Comparison of ENCODE assay signal across 14 cellular contexts in genomic region chr6:81985191-81985590, GRCh38.
DNase-seq lines count a peak whose midpoint lies in the region; ATAC-seq lines count a peak whose summit lies in the region.
"Had no signal": no experiment of that assay in that cellular context is flagged by ENCODE, and none has a peak within 500 bp of the region (broad histone marks: within the 10 kb centered on the region; RNA-seq: fewer than 3 reads in every experiment).

No MANE protein-coding gene starts in this region.

- ATAC-seq in Right ventricle myocardium inferior, result no peak
- no peak for ATAC-seq in HG03378 (IDR thresholded peaks at IDR 0.05; ENCODE audit: unreplicated experiment)
- ATAC-seq: HepG2 had no signal

- H3K4me3 ChIP-seq in SK-N-MC, result no peak overlapping the region; the same call in 1 of the 2 replicates

- H3K4me3 Mint-ChIP-seq in activated CD4-positive, alpha-beta T cell treated with anti-CD3 and anti-CD28 coated beads, Interleukin-2, amount 10 ng/mL, durations not matched to agents 24 days and 14 days, result no peak overlapping the region
- H3K4me3 Mint-ChIP-seq: T-helper 1 cell treated with Interleukin-12 subunit alpha and Interleukin-12 subunit beta and Interleukin-4 antibody, amounts not matched to agents 30 μg/mL and 1 μg/mL, for 36 hours had no signal

- no peaks in the 10 kb centered on the region for H3K9me3 Mint-ChIP-seq in activated CD4-positive, alpha-beta T cell treated with anti-CD3 and anti-CD28 coated beads, Interleukin-2, amount 10 ng/mL, durations not matched to agents 24 days and 14 days
- H3K9me3 Mint-ChIP-seq: T-helper 1 cell treated with Interleukin-12 subunit alpha and Interleukin-12 subunit beta and Interleukin-4 antibody, amounts not matched to agents 30 μg/mL and 1 μg/mL, for 36 hours had no signal

- H3K36me3 ChIP-seq in SK-N-MC (ENCODE audit: insufficient read depth, low read length), result no peaks in the 10 kb centered on the region

- peak; percentile 19 to 70 for DNase-seq in NCI-H524 (lab: John Stamatoyannopoulos, UW)
- DNase-seq in NCI-H524 treated with DMSO at 0.1 percent for 48 hours (lab: John Stamatoyannopoulos, UW), result no peak
- DNase-seq in SK-N-MC (ENCODE audit: low read depth, low spot score), result no peak
- DNase-seq in fibroblast of gingiva (ENCODE audit: low read depth), result peak; percentile 42
- no peak for DNase-seq in activated CD4-positive, alpha-beta T cell treated with anti-CD3 and anti-CD28 coated beads, Interleukin-2, amount 10 ng/mL, durations not matched to agents 24 days and 14 days
- DNase-seq in Right ventricle myocardium inferior (ENCODE audit: missing footprints), result no peak
- DNase-seq in GM03348 (ENCODE audit: low spot score), result no peak
- DNase-seq: C1 segment of cervical spinal cord, NCI-H187 treated with DMSO at 0.1 percent for 48 hours, NCI-H510A treated with DMSO at 0.1 percent for 48 hours had no signal

- intact Hi-C loops in activated CD4-positive, alpha-beta T cell treated with anti-CD3 and anti-CD28 coated beads, Interleukin-2, amount 10 ng/mL, durations not matched to agents 24 days and 14 days (cut with micrococcal nuclease), result no loop called here
- intact Hi-C loops in Right ventricle myocardium inferior (cut with DNase I), result loop anchor here (10.0 kb wide), 1 partner anchor 1240 kb away; no protein-coding TSS in a partner anchor

- H3K27ac Mint-ChIP-seq in activated CD4-positive, alpha-beta T cell treated with anti-CD3 and anti-CD28 coated beads, Interleukin-2, amount 10 ng/mL, durations not matched to agents 24 days and 14 days, result no peak overlapping the region
- H3K27ac Mint-ChIP-seq: T-helper 1 cell treated with Interleukin-12 subunit alpha and Interleukin-12 subunit beta and Interleukin-4 antibody, amounts not matched to agents 30 μg/mL and 1 μg/mL, for 36 hours had no signal

- no peaks in the 10 kb centered on the region for H3K4me1 Mint-ChIP-seq in activated CD4-positive, alpha-beta T cell treated with anti-CD3 and anti-CD28 coated beads, Interleukin-2, amount 10 ng/mL, durations not matched to agents 24 days and 14 days

- peak overlapping the region; percentile 64 for H3K27ac ChIP-seq in SK-N-MC
- H3K27ac ChIP-seq: RWPE1 had no signal

- no peak overlapping the region for H3K9ac ChIP-seq in SK-N-MC (ENCODE audit: insufficient read length)

- H3K9me3 ChIP-seq in SK-N-MC (ENCODE audit: low read depth, low read length), result no peaks in the 10 kb centered on the region

- H3K27me3 Mint-ChIP-seq in activated CD4-positive, alpha-beta T cell treated with anti-CD3 and anti-CD28 coated beads, Interleukin-2, amount 10 ng/mL, durations not matched to agents 24 days and 14 days, result no peaks in the 10 kb centered on the region

- no peaks in the 10 kb centered on the region for H3K36me3 Mint-ChIP-seq in activated CD4-positive, alpha-beta T cell treated with anti-CD3 and anti-CD28 coated beads, Interleukin-2, amount 10 ng/mL, durations not matched to agents 24 days and 14 days (ENCODE audit: low read depth)

Comparison
In these comparisons a context has a peak if more than half of its experiments do, and no peak if none do; other contexts are left out.
1. DNase-seq: peak in NCI-H524 (2 of 2) and fibroblast of gingiva (single experiment); none in NCI-H524 treated with DMSO at 0.1 percent for 48 hours (single experiment), SK-N-MC (single experiment), activated CD4-positive, alpha-beta T cell treated with anti-CD3 and anti-CD28 coated beads, Interleukin-2, amount 10 ng/mL, durations not matched to agents 24 days and 14 days (single experiment), Right ventricle myocardium inferior (single experiment) and GM03348 (single experiment).